Comparison of ENCODE assay signal across 19 cellular contexts in the genomic region with DNA sequence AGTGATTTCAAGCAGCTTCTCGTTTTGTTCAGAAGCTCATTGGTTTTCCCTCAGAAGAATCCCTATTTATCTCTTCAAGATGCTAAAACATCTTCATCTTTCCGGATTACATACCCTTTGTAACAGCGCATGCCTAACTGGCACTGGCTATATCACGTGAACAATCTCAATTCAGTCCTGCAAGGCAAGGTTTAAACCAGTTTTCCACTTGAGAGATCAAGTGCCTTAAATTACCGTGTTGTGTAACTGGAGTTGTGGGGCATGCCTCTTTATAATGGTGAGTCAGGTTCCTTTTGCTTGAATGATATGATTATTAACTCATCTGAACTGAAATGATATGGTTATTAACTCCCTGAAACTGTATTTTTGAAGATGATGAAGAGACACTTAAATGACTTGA.
"Had no signal": no experiment of that assay in that cellular context is flagged by ENCODE, and none has a peak within 500 bp of the region (broad histone marks: within the 10 kb centered on the region; RNA-seq: fewer than 3 reads in every experiment).

No MANE protein-coding gene starts in this region.

- H3K27ac Mint-ChIP-seq: activated naive CD4-positive, alpha-beta T cell treated with anti-CD3 and anti-CD28 coated beads, Interleukin-2, amount 50 U/mL, for 24 hours; dendritic cell treated with granulocyte-macrophage colony-stimulating factor and Interleukin-4, amounts not matched to agents 40 ng/mL and 50 ng/mL, for 4 days; memory B cell; natural killer cell treated with Interleukin-12 subunit alpha and Interleukin-12 subunit beta and Interleukin-15 and Interleukin-18, amount 100 ng/mL, for 72 hours; WTC11 had no signal

- H3K4me1 Mint-ChIP-seq: WTC11 had no signal

- H3K4me3 ChIP-seq: body of pancreas, hepatocyte, prostate gland had no signal

- H3K27me3 ChIP-seq: body of pancreas, hepatocyte had no signal

- FAIRE-seq: endometrium, frontal cortex had no signal

- H3K9me3 Mint-ChIP-seq: activated naive CD4-positive, alpha-beta T cell treated with anti-CD3 and anti-CD28 coated beads, Interleukin-2, amount 50 U/mL, for 24 hours; dendritic cell treated with granulocyte-macrophage colony-stimulating factor and Interleukin-4, amounts not matched to agents 40 ng/mL and 50 ng/mL, for 4 days; memory B cell; natural killer cell treated with Interleukin-12 subunit alpha and Interleukin-12 subunit beta and Interleukin-15 and Interleukin-18, amount 100 ng/mL, for 72 hours; WTC11 had no signal

- H3K36me3 Mint-ChIP-seq: memory B cell; natural killer cell treated with Interleukin-12 subunit alpha and Interleukin-12 subunit beta and Interleukin-15 and Interleukin-18, amount 100 ng/mL, for 72 hours; WTC11 had no signal

- H3K36me3 ChIP-seq: prostate gland had no signal

- DNase-seq: activated gamma-delta T cell treated with Interleukin-2 at 50 U/mL for 16 hours; activated T-cell treated with anti-CD3 and anti-CD28 coated beads, Interleukin-2, amount 50 U/mL, for 1 hour; body of pancreas; effector CD4-positive, alpha-beta T cell; glutamatergic neuron; kidney glomerular epithelial cell; right cardiac atrium; stimulated activated CD4-positive, alpha-beta T cell treated with anti-CD3 and anti-CD28 coated beads, Interleukin-4, amount 100 ng/mL, for 24 hours; stimulated activated naive CD4-positive, alpha-beta T cell treated with Interleukin-2 at 50 U/mL for 16 hours; T1000 had no signal

- H3K4me3 Mint-ChIP-seq: activated naive CD4-positive, alpha-beta T cell treated with anti-CD3 and anti-CD28 coated beads, Interleukin-2, amount 50 U/mL, for 24 hours; dendritic cell treated with granulocyte-macrophage colony-stimulating factor and Interleukin-4, amounts not matched to agents 40 ng/mL and 50 ng/mL, for 4 days; memory B cell; natural killer cell treated with Interleukin-12 subunit alpha and Interleukin-12 subunit beta and Interleukin-15 and Interleukin-18, amount 100 ng/mL, for 72 hours; WTC11 had no signal

- H3K27me3 Mint-ChIP-seq: activated naive CD4-positive, alpha-beta T cell treated with anti-CD3 and anti-CD28 coated beads, Interleukin-2, amount 50 U/mL, for 24 hours; dendritic cell treated with granulocyte-macrophage colony-stimulating factor and Interleukin-4, amounts not matched to agents 40 ng/mL and 50 ng/mL, for 4 days; memory B cell; natural killer cell treated with Interleukin-12 subunit alpha and Interleukin-12 subunit beta and Interleukin-15 and Interleukin-18, amount 100 ng/mL, for 72 hours had no signal
